8 cellular contexts compared by ENCODE assay signal in the genomic region with DNA sequence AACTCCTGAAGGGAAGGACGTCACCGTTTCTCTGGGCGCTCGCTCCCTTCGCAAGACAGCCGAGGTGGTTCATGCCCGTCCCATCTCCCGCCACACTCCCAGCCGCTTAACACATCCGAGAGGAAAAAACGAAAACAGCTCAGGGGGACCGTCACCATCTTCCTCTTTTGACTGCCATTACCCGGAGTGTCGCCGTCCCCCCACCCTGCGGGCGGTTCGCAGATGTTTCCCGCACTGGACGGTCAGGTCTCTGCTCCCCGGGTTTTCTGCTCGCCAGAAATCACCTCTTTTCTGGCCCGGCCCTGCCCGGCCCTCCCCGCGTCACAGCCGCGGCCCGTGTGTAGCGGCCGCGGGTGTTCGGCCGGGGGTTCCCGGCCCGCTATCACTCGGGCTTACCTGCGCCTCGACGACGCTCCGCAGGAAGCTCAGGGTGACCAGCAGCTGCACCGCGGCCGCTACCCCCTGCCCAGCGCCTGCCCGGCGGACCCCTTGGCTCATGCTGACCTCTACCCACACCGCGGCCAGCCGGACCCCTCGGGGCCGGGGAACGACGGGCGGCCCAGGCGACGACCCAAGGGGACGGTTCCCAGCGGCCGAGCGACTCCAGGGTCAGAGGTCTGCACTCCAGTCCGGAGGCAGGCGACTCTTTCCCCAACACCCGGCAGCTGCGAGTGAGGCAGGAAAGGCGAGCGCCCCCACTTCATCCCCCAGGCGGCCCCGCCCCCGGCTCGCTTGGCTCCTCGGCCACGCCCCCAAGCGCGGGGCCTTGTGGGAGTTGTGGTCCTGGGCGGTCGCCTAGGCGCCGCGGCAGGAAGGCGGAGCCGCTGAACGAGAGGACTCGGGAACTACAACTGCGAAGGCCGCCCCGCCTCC. TPM values are rescaled to one million over a fixed set of nuclear protein-coding genes. Genes with fewer than 3 reads are reported as not detected.
DNase-seq lines count a peak whose midpoint lies in the region; ATAC-seq and TF ChIP-seq lines count a peak whose summit lies in the region.

A gene with protein sequence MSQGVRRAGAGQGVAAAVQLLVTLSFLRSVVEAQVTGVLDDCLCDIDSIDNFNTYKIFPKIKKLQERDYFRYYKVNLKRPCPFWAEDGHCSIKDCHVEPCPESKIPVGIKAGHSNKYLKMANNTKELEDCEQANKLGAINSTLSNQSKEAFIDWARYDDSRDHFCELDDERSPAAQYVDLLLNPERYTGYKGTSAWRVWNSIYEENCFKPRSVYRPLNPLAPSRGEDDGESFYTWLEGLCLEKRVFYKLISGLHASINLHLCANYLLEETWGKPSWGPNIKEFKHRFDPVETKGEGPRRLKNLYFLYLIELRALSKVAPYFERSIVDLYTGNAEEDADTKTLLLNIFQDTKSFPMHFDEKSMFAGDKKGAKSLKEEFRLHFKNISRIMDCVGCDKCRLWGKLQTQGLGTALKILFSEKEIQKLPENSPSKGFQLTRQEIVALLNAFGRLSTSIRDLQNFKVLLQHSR (minus strand): TSS at position 673 of the 873 bp plus-strand sequence. CDS start 175 bp downstream, at position 498.

- H3K79me2 ChIP-seq in DOHH2 (ENCODE audit: control insufficient read depth, low read length) = peaks cover 52% of the 10 kb centered on the region
- H3K79me2 ChIP-seq in KMS-11 (ENCODE audit: insufficient read depth, low read depth) = no peaks in the 10 kb centered on the region

- H3F3A ChIP-seq in DOHH2 (ENCODE audit: control insufficient read depth, insufficient read depth) = peaks cover 37% of the 10 kb centered on the region

- ATAC-seq in GM21786 (IDR thresholded peaks at IDR 0.05; ENCODE audit: unreplicated experiment) = peak; percentile 79
- peak; percentile 88 to 89 for ATAC-seq in naive B cell (ENCODE audit: low read depth in 2 of 2)
- peak; percentile 93 for ATAC-seq in stimulated activated effector memory CD8-positive, alpha-beta T cell treated with anti-CD3 and anti-CD28 coated beads, Interleukin-12 subunit alpha, Interleukin-12 subunit beta, amount 100 ng/mL, for 72 hours

- H3K4me1 ChIP-seq in DOHH2 (ENCODE audit: control insufficient read depth, low read length) = peaks cover 72% of the 10 kb centered on the region
- peaks cover 36% of the 10 kb centered on the region for H3K4me1 ChIP-seq in KMS-11 (ENCODE audit: low read depth, poor library complexity, severe bottlenecking)
- H3K4me1 ChIP-seq in Peyer's patch = peaks cover 0 to 5% (median 0%) of the 10 kb centered on the region in 4 donors

- H3K9me3 Mint-ChIP-seq in naive B cell = peaks cover 0 to 5% (median 0%) of the 10 kb centered on the region in 7 donors
- H3K9me3 Mint-ChIP-seq in stimulated activated effector memory CD8-positive, alpha-beta T cell treated with anti-CD3 and anti-CD28 coated beads, Interleukin-12 subunit alpha, Interleukin-12 subunit beta, amount 100 ng/mL, for 72 hours = no peaks in the 10 kb centered on the region

- peak; percentile 76 to 86 for TF ChIP-seq POLR2A in Peyer's patch (IDR thresholded peaks at IDR 0.05)

- H3K4me3 ChIP-seq in DOHH2 (ENCODE audit: low read length) = peak within 1 kb of the TSS; percentile 90
- H3K4me3 ChIP-seq in KMS-11 (IDR thresholded peaks at IDR 0.05; ENCODE audit: insufficient read depth, low read depth, low read length) = peak within 1 kb of the TSS; percentile 98
- H3K4me3 ChIP-seq in Peyer's patch = peak within 1 kb of the TSS; percentile 77 to 95 (median 90)

- H3K27ac ChIP-seq in DOHH2 (ENCODE audit: low read depth, low read length) (peak within 1 kb of the TSS; percentile 97), KMS-11 (peak within 1 kb of the TSS; percentile 45), Peyer's patch (peak within 1 kb of the TSS; percentile 75 to 93 (median 83))

- H2AFZ ChIP-seq in KMS-11 (ENCODE audit: low read depth) = peak within 1 kb of the TSS; percentile 98

- H3K27me3 ChIP-seq in DOHH2 (ENCODE audit: control insufficient read depth, low read length) (no peaks in the 10 kb centered on the region), KMS-11 (ENCODE audit: insufficient read depth, low read depth) (no peaks in the 10 kb centered on the region), Peyer's patch (no peaks in the 10 kb centered on the region)

- H4K20me1 ChIP-seq in DOHH2 (ENCODE audit: control insufficient read depth, insufficient read depth, low read depth, low read length) (no peaks in the 10 kb centered on the region), KMS-11 (ENCODE audit: insufficient read depth) (no peaks in the 10 kb centered on the region)

- H3K4me2 ChIP-seq in DOHH2 (ENCODE audit: low read length) = peak within 1 kb of the TSS; percentile 96
- peak within 1 kb of the TSS; percentile 67 for H3K4me2 ChIP-seq in KMS-11

- H3K27ac Mint-ChIP-seq in naive B cell = peak within 1 kb of the TSS; percentile 89 to 97 (median 92)
- H3K27ac Mint-ChIP-seq in stimulated activated effector memory CD8-positive, alpha-beta T cell treated with anti-CD3 and anti-CD28 coated beads, Interleukin-12 subunit alpha, Interleukin-12 subunit beta, amount 100 ng/mL, for 72 hours = peak within 1 kb of the TSS; percentile 82

- H3K9me3 ChIP-seq in DOHH2 (ENCODE audit: control insufficient read depth, insufficient read depth, low read length) (peaks cover 7% of the 10 kb centered on the region; the same call in 1 of the 2 replicates), Peyer's patch (no peaks in the 10 kb centered on the region)

- no peaks in the 10 kb centered on the region for H3K9me2 ChIP-seq in DOHH2 (replicated peaks; ENCODE audit: control insufficient read depth, low read length)

- H3K4me3 Mint-ChIP-seq in naive B cell = peak within 1 kb of the TSS; percentile 95 to 98 (median 98)
- H3K4me3 Mint-ChIP-seq in stimulated activated effector memory CD8-positive, alpha-beta T cell treated with anti-CD3 and anti-CD28 coated beads, Interleukin-12 subunit alpha, Interleukin-12 subunit beta, amount 100 ng/mL, for 72 hours = peak within 1 kb of the TSS; percentile 84

- H3K36me3 ChIP-seq in DOHH2 (ENCODE audit: control insufficient read depth, low read length) (peaks cover 29% of the 10 kb centered on the region), KMS-11 (ENCODE audit: insufficient read depth) (no peaks in the 10 kb centered on the region), Peyer's patch (no peaks in the 10 kb centered on the region)

- DNase-seq in Peyer's patch = peak; percentile 97 to 99 (median 99)
- DNase-seq in activated T-helper 1 cell treated with Interleukin-2 at 50 U/mL for 16 hours (ENCODE audit: low read depth) = peak; percentile 97
- peak; percentile 93 for DNase-seq in fibroblast of gingiva (ENCODE audit: low read depth)
- DNase-seq in naive B cell = peak; percentile 98
- peak; percentile 96 to 98 for DNase-seq in stimulated activated effector memory CD8-positive, alpha-beta T cell treated with anti-CD3 and anti-CD28 coated beads, Interleukin-12 subunit alpha, Interleukin-12 subunit beta, amount 100 ng/mL, for 72 hours (ENCODE audit: low spot score in 2 of 2)

- peaks cover 42 to 67% (median 49%) of the 10 kb centered on the region in 3 donors for H3K4me1 Mint-ChIP-seq in naive B cell
- peaks cover 37% of the 10 kb centered on the region for H3K4me1 Mint-ChIP-seq in stimulated activated effector memory CD8-positive, alpha-beta T cell treated with anti-CD3 and anti-CD28 coated beads, Interleukin-12 subunit alpha, Interleukin-12 subunit beta, amount 100 ng/mL, for 72 hours

- H3K27me3 Mint-ChIP-seq in naive B cell = no peaks in the 10 kb centered on the region

- peak within 1 kb of the TSS; percentile 91 for H3K9ac ChIP-seq in KMS-11

- TF ChIP-seq CTCF in DOHH2 (IDR thresholded peaks at IDR 0.05; ENCODE audit: low read depth, low read length, poor library complexity, severe bottlenecking) = no peak
- no peak for TF ChIP-seq CTCF in KMS-11 (conservative IDR thresholded peaks at IDR 0.05; ENCODE audit: low read depth, low read length)
- no peak for TF ChIP-seq CTCF in Peyer's patch (IDR thresholded peaks at IDR 0.05)

- H3K36me3 Mint-ChIP-seq in naive B cell = peaks cover under 1 to 4% of the 10 kb centered on the region in 2 donors
- peaks cover 5% of the 10 kb centered on the region for H3K36me3 Mint-ChIP-seq in stimulated activated effector memory CD8-positive, alpha-beta T cell treated with anti-CD3 and anti-CD28 coated beads, Interleukin-12 subunit alpha, Interleukin-12 subunit beta, amount 100 ng/mL, for 72 hours

RNA-seq across cellular contexts. Expression of the gene that starts here (rescaled TPM):
- 10 to 100 TPM in 1 of 4 donors, 1 to 10 TPM in 3; 5.2 to 44.6 (median 7.9) TPM for total RNA-seq in Peyer's patch
- polyA plus RNA-seq in naive B cell (ENCODE audit: low read depth in 6 of 6) = 1 to 10 TPM; 2.6 to 6.3 (median 5.3) TPM

Comparison
In these comparisons a context has a peak if more than half of its experiments do, and no peak if none do; other contexts are left out.
1. Peak in every context shown above with its lines: DNase-seq, ATAC-seq, H3K4me3 ChIP-seq and H3K27ac ChIP-seq.
2. H3K27ac ChIP-seq: peak in every context shown above with its lines; median percentile 97 in DOHH2; 83 in Peyer's patch; 45 in KMS-11.